1 cellular context compared by ENCODE assay signal in the genomic region with DNA sequence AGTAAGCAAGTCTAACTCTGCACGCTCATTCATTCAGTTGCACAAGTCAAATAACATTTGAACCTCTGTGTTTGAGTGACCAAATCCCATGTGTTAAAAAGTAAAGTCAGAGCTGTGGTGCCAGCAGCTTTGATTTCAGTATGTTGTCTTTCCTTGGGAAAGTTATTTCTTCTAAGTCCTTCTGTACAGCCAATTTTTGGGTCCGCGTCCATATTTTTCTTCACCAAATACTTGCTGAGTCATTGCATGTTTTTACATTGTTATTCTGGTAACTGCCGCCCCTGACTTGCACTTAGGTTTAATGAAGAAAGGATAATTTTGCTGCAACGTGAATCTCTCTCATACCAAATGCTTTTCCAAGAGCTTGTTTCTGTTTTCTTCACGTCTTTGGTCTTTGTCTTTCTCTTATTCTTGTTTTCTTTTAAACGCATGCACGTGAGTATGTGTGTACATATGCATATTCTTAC.
TF ChIP-seq lines count a peak whose summit lies in the region.

No MANE protein-coding gene starts in this region.

TF ChIP-seq in GM23338, 12 proteins besides CTCF, POLR2A, EP300 and RAD21 (continued from another document):
- TF ChIP-seq ZNF462 (CRISPR knock-in tag; IDR thresholded peaks at IDR 0.05) (no peak), ZNF114 (CRISPR knock-in tag; IDR thresholded peaks at IDR 0.05) (no peak), EZH2 (IDR thresholded peaks at IDR 0.05; ENCODE audit: low read depth, unreplicated experiment) (no peak), NANOG (IDR thresholded peaks at IDR 0.05; ENCODE audit: borderline replicate concordance) (no peak), CREB1 (CRISPR knock-in tag; IDR thresholded peaks at IDR 0.05; ENCODE audit: low read depth) (no peak), JUNB (IDR thresholded peaks at IDR 0.05; ENCODE audit: unreplicated experiment) (no peak), EZH2phosphoT487 (IDR thresholded peaks at IDR 0.05; ENCODE audit: unreplicated experiment) (no peak), POLR2AphosphoS5 (IDR thresholded peaks at IDR 0.05; ENCODE audit: low read depth) (no peak), ZNF331 (CRISPR knock-in tag; IDR thresholded peaks at IDR 0.05; ENCODE audit: low read depth) (no peak)
- TF ChIP-seq, protein P1, sequence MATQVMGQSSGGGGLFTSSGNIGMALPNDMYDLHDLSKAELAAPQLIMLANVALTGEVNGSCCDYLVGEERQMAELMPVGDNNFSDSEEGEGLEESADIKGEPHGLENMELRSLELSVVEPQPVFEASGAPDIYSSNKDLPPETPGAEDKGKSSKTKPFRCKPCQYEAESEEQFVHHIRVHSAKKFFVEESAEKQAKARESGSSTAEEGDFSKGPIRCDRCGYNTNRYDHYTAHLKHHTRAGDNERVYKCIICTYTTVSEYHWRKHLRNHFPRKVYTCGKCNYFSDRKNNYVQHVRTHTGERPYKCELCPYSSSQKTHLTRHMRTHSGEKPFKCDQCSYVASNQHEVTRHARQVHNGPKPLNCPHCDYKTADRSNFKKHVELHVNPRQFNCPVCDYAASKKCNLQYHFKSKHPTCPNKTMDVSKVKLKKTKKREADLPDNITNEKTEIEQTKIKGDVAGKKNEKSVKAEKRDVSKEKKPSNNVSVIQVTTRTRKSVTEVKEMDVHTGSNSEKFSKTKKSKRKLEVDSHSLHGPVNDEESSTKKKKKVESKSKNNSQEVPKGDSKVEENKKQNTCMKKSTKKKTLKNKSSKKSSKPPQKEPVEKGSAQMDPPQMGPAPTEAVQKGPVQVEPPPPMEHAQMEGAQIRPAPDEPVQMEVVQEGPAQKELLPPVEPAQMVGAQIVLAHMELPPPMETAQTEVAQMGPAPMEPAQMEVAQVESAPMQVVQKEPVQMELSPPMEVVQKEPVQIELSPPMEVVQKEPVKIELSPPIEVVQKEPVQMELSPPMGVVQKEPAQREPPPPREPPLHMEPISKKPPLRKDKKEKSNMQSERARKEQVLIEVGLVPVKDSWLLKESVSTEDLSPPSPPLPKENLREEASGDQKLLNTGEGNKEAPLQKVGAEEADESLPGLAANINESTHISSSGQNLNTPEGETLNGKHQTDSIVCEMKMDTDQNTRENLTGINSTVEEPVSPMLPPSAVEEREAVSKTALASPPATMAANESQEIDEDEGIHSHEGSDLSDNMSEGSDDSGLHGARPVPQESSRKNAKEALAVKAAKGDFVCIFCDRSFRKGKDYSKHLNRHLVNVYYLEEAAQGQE (IDR thresholded peaks at IDR 0.05; ENCODE audit: unreplicated experiment) = no peak
TF ChIP-seq in GM23338: peak in this region for 0.
